ENCODE assay signal across 35 cellular contexts in the genomic region with DNA sequence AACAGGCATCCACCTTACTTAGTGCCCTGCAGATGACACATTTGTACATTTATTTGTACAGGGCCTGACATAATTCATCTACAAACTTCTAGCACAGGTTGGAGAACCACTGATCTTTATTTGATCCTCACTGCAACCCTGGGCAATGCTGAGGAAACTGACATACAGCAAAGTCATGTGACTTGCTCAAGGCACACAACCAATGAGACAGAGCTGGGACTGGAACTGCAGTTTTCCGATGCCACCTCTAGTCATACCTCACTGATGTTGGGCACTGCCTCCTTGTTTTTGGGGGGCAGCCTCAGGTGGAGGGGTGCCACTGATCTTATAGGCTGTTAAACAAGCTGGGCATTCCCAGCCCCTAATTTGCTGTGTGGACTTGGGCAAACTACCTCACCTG. TPM values are rescaled to one million over a fixed set of nuclear protein-coding genes. Genes with fewer than 3 reads are reported as not detected.
"Had no signal": no experiment of that assay in that cellular context is flagged by ENCODE, and none has a peak within 500 bp of the region (broad histone marks: within the 10 kb centered on the region; RNA-seq: fewer than 3 reads in every experiment).

No MANE protein-coding gene starts in this region.

- H3K4me3 ChIP-seq: PC-9 had no signal

- H3K4me2 ChIP-seq: KMS-11, PC-9 had no signal

- H3K9ac ChIP-seq: KMS-11 had no signal

- H3K27ac ChIP-seq: KMS-11, PC-9, VCaP had no signal

- DNase-seq: activated CD4-positive, alpha-beta memory T cell treated with anti-CD3 and anti-CD28 coated beads, Interleukin-2, amount 10 ng/mL, durations not matched to agents 7 days and 5 days; activated CD4-positive, alpha-beta T cell treated with anti-CD3 and anti-CD28 coated beads for 1 hour; activated CD4-positive, alpha-beta T cell treated with anti-CD3 and anti-CD28 coated beads for 48 hours; activated CD4-positive, CD25-positive, alpha-beta regulatory T cell; activated CD8-positive, alpha-beta memory T cell treated with anti-CD3 and anti-CD28 coated beads for 24 hours; activated CD8-positive, alpha-beta memory T cell treated with anti-CD3 and anti-CD28 coated beads, Interleukin-2, amount 10 ng/mL, durations not matched to agents 7 days and 5 days; activated CD8-positive, alpha-beta memory T cell treated with anti-CD3 and anti-CD28 coated beads, Interleukin-2, amount 50 U/mL, for 48 hours; activated effector memory CD4-positive, alpha-beta T cell treated with Interleukin-2 at 50 U/mL for 16 hours; activated naive CD4-positive, alpha-beta T cell treated with anti-CD3 and anti-CD28 coated beads, Interleukin-2, amount 10 ng/mL, durations not matched to agents 7 days and 5 days; activated naive CD8-positive, alpha-beta T cell treated with anti-CD3 and anti-CD28 coated beads, Interleukin-2, amount 50 U/mL, for 24 hours; activated T-cell treated with anti-CD3 and anti-CD28 coated beads, Interleukin-2, amount 50 U/mL, for 48 hours; anterior cingulate cortex; central memory CD4-positive, alpha-beta T cell; NCI-H1092 treated with DMSO at 0.1 percent for 48 hours; NCI-H1417; NCI-H146; NCI-H187 treated with DMSO at 0.1 percent for 48 hours; NCI-H2081; NCI-H2171 treated with DMSO at 0.1 percent for 48 hours; NCI-H2227 treated with DMSO at 0.1 percent for 48 hours; NCI-H446 treated with DMSO at 0.1 percent for 48 hours; NCI-H524; NCI-H748 treated with DMSO at 0.1 percent for 48 hours; PC-9; Right ventricle myocardium superior; SW 1271; T-helper 1 cell; T-helper 2 cell; T-helper 9 cell had no signal

- H2AFZ ChIP-seq: PC-9 had no signal

- FAIRE-seq: RCC 7860 had no signal

- ATAC-seq: activated CD8-positive, alpha-beta memory T cell treated with anti-CD3 and anti-CD28 coated beads, Interleukin-2, amount 10 ng/mL, durations not matched to agents 7 days and 5 days; activated naive CD8-positive, alpha-beta T cell treated with anti-CD3 and anti-CD28 coated beads, Interleukin-2, amount 50 U/mL, for 24 hours had no signal

RNA-seq across cellular contexts. Expression of gene PROK1, which starts 3.4 kb away (rescaled TPM):
- total RNA-seq: activated CD4-positive, alpha-beta memory T cell treated with anti-CD3 and anti-CD28 coated beads, Interleukin-2, amount 10 ng/mL, durations not matched to agents 7 days and 5 days; activated CD8-positive, alpha-beta memory T cell treated with anti-CD3 and anti-CD28 coated beads, Interleukin-2, amount 10 ng/mL, durations not matched to agents 7 days and 5 days; cerebellum; LHCN-M2; OCI-LY7; PC-9; Right ventricle myocardium superior had no signal
